ENCODE assay signal across 8 cellular contexts in the genomic region with DNA sequence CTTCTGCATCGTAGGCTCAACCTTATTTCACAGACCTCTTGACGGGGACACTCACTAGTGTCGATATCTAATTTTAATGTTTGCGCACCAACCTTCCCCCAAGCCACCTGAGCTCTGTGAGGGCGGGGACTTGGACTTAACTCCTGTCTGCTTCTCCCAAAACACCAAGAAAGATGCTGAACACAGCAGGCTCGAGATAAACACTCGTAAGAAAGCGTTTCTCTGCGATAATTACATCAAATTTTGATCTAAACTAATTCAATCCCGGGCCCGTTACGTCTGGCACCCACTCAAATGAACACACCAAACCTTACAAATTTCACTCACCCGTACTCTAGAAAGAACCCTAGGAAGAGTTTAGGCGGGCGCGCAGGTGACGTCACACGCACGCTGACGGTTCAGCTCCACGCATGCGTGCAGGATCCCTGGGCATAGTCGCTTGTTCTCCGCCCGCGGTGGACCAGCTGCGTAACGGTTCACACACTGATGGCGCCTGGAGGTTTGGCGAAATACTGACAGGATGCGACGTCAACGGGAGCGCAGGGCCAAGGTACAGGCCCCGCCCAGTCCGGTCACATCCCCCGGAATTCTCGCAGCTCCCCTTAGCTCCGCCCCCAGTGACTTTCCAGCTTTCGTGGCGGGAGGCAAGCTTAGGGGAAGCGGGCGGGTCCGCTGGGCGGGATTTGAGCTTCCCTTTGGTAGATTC. TPM values are rescaled to one million over a fixed set of nuclear protein-coding genes. Genes with fewer than 3 reads are reported as not detected.
DNase-seq lines count a peak whose midpoint lies in the region; TF ChIP-seq lines count a peak whose summit lies in the region.

A gene with protein sequence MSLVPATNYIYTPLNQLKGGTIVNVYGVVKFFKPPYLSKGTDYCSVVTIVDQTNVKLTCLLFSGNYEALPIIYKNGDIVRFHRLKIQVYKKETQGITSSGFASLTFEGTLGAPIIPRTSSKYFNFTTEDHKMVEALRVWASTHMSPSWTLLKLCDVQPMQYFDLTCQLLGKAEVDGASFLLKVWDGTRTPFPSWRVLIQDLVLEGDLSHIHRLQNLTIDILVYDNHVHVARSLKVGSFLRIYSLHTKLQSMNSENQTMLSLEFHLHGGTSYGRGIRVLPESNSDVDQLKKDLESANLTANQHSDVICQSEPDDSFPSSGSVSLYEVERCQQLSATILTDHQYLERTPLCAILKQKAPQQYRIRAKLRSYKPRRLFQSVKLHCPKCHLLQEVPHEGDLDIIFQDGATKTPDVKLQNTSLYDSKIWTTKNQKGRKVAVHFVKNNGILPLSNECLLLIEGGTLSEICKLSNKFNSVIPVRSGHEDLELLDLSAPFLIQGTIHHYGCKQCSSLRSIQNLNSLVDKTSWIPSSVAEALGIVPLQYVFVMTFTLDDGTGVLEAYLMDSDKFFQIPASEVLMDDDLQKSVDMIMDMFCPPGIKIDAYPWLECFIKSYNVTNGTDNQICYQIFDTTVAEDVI (minus strand): TSS at position 359 of the 706 bp plus-strand sequence. CDS start 32,652 bp downstream, outside the sequence.

- H3K27me3 ChIP-seq in neuron (ENCODE audit: insufficient read depth, low read length) (no peaks in the 10 kb centered on the region), subcutaneous abdominal adipose tissue (ENCODE audit: control insufficient read depth in 5 of 5, insufficient read depth in 4 of 5, low read length in 5 of 5) (no peaks in the 10 kb centered on the region)

- H3K36me3 ChIP-seq in neuron (ENCODE audit: insufficient read depth, low read length) (peaks cover 16% of the 10 kb centered on the region), subcutaneous abdominal adipose tissue (ENCODE audit: control insufficient read depth in 5 of 5, insufficient read depth in 5 of 5, low read length in 5 of 5) (peaks cover 0 to 8% (median 2%) of the 10 kb centered on the region in 5 donors)

- H3K4me1 ChIP-seq in neuron (ENCODE audit: insufficient read depth, low read length) (peaks cover 12% of the 10 kb centered on the region), subcutaneous abdominal adipose tissue (ENCODE audit: control insufficient read depth in 5 of 5, insufficient read depth in 5 of 5, low read length in 5 of 5) (peaks cover 3 to 8% (median 7%) of the 10 kb centered on the region in 5 donors)

- CTCF ChIA-PET in HEK293T (lab: Yijun Ruan, JAX): no interaction called here

- H3K9ac ChIP-seq in subcutaneous abdominal adipose tissue (ENCODE audit: low read length in 5 of 5): peak within 1 kb of the TSS; percentile 80 to 96 (median 87)

- peak within 1 kb of the TSS; percentile 66 for H2AFZ ChIP-seq in neuron (ENCODE audit: low read depth, low read length)

- H3K4me3 ChIP-seq in neuron (ENCODE audit: low read length): peak within 1 kb of the TSS; percentile 78
- H3K4me3 ChIP-seq in subcutaneous abdominal adipose tissue (ENCODE audit: low read depth in 1 of 5, low read length in 5 of 5): peak within 1 kb of the TSS; percentile 84 to 95 (median 92)

- POLR2A ChIA-PET in HEK293T (lab: Yijun Ruan, JAX): interaction anchor here (1.0 to 1.4 kb wide), 4 partner anchors 11 to 101 kb away, joined by 3 to 6 read pairs (median 4); no protein-coding TSS in a partner anchor

- in situ Hi-C loops in SK-MEL-5 (cut with HindIII; ENCODE audit: low pct_unique_long_range_greater_than_20kb, low sequenced_read_pairs): no loop called here

- DNase-seq in GF-D8 (lab: John Stamatoyannopoulos, UW) (peak; percentile 96), HEK293T (ENCODE audit: extremely low spot score) (peak; percentile 93), MV-4-11 (lab: John Stamatoyannopoulos, UW) (peak; percentile 99), SK-MEL-5 (ENCODE audit: low read depth, low spot score) (peak; percentile 100), foreskin melanocyte (peak; percentile 99)
- peak; percentile 98 for DNase-seq in activated naive CD4-positive, alpha-beta T cell treated with Interleukin-2 at 50 U/mL for 16 hours

- peak within 1 kb of the TSS; percentile 89 for H3K27ac ChIP-seq in subcutaneous abdominal adipose tissue (ENCODE audit: low read depth, low read length)

- H3K9me3 ChIP-seq in neuron (ENCODE audit: low read length) (no peaks in the 10 kb centered on the region), subcutaneous abdominal adipose tissue (ENCODE audit: control insufficient read depth in 5 of 5, low read length in 5 of 5) (no peaks in the 10 kb centered on the region)

TF ChIP-seq in HEK293T, 16 proteins besides CTCF, POLR2A, EP300 and RAD21:
- TF ChIP-seq TARDBP (IDR thresholded peaks at IDR 0.05): peak; percentile 65
- no peak for TF ChIP-seq SP1 (IDR thresholded peaks at IDR 0.05)
- peak; percentile 65 for TF ChIP-seq PKNOX1 (IDR thresholded peaks at IDR 0.05)
- TF ChIP-seq ARNT (IDR thresholded peaks at IDR 0.05): no peak

RNA-seq across cellular contexts. Expression of the gene that starts here (rescaled TPM):
- 55.0 and 70.6 TPM in 2 replicates for total RNA-seq in SK-MEL-5 (2014; rRNA removed; shearing (Covaris generic))
- 22.4 and 36.4 TPM in 2 replicates for polyA plus RNA-seq in SK-MEL-5 (2015; cell fraction: cytosol; rRNA removed)
- polyA plus RNA-seq in SK-MEL-5 (2015; cell fraction: nucleus; rRNA removed): 91.4 and 127 TPM in 2 replicates

Comparison
In these comparisons a context has a peak if more than half of its experiments do, and no peak if none do; other contexts are left out.
1. Peak in every context shown above with its lines: DNase-seq, H3K4me3 ChIP-seq and H3K27ac ChIP-seq.